Comparison of ENCODE assay signal across 13 cellular contexts in genomic region chr2:230209422-230210051, GRCh38. TPM values are rescaled to one million over a fixed set of nuclear protein-coding genes. Genes with fewer than 3 reads are reported as not detected.
DNase-seq lines count a peak whose midpoint lies in the region; ATAC-seq and TF ChIP-seq lines count a peak whose summit lies in the region.
"Had no signal": no experiment of that assay in that cellular context is flagged by ENCODE, and none has a peak within 500 bp of the region (broad histone marks: within the 10 kb centered on the region; RNA-seq: fewer than 3 reads in every experiment).

No MANE protein-coding gene starts in this region.

- ATAC-seq in GM18867 (IDR thresholded peaks at IDR 0.05; ENCODE audit: unreplicated experiment) (peak; percentile 70), HG02938 (IDR thresholded peaks at IDR 0.05; ENCODE audit: unreplicated experiment) (peak; percentile 46), HG03108 (IDR thresholded peaks at IDR 0.05; ENCODE audit: unreplicated experiment) (no peak)
- ATAC-seq in stimulated activated memory B cell treated with anti-CD40 and anti-IgM and Interleukin-4, amounts not matched to agents 10 μg/mL and 1 μg/mL and 100 μg/mL, for 72 hours = peak; percentile 89
- ATAC-seq in naive thymus-derived CD8-positive, alpha-beta T cell = no peak

- POLR2A ChIA-PET in naive thymus-derived CD8-positive, alpha-beta T cell (lab: Charles Lee) = no interaction called here

- in situ Hi-C loops in GM13977 (cut with MboI; ENCODE audit: low pct_unique_long_range_greater_than_20kb, low sequenced_read_pairs, unreplicated experiment) = loop anchor here (10.0 kb wide), 1 partner anchor 395 kb away; no protein-coding TSS in a partner anchor

- H3K27me3 Mint-ChIP-seq in stimulated activated memory B cell treated with anti-CD40 and anti-IgM and Interleukin-4, amounts not matched to agents 10 μg/mL and 1 μg/mL and 100 μg/mL, for 72 hours = no peaks in the 10 kb centered on the region
- H3K27me3 Mint-ChIP-seq in naive thymus-derived CD8-positive, alpha-beta T cell = no peaks in the 10 kb centered on the region

- peaks cover 55% of the 10 kb centered on the region for H3K36me3 Mint-ChIP-seq in stimulated activated memory B cell treated with anti-CD40 and anti-IgM and Interleukin-4, amounts not matched to agents 10 μg/mL and 1 μg/mL and 100 μg/mL, for 72 hours
- peaks cover 18 to 46% (median 29%) of the 10 kb centered on the region in 3 donors for H3K36me3 Mint-ChIP-seq in naive thymus-derived CD8-positive, alpha-beta T cell

- H3K4me3 Mint-ChIP-seq in stimulated activated memory B cell treated with anti-CD40 and anti-IgM and Interleukin-4, amounts not matched to agents 10 μg/mL and 1 μg/mL and 100 μg/mL, for 72 hours = no peak overlapping the region
- H3K4me3 Mint-ChIP-seq in naive thymus-derived CD8-positive, alpha-beta T cell = no peak overlapping the region
- H3K4me3 Mint-ChIP-seq: mesothelial cell of epicardium had no signal

- peaks cover 43% of the 10 kb centered on the region for H3K4me1 Mint-ChIP-seq in stimulated activated memory B cell treated with anti-CD40 and anti-IgM and Interleukin-4, amounts not matched to agents 10 μg/mL and 1 μg/mL and 100 μg/mL, for 72 hours
- H3K4me1 Mint-ChIP-seq in naive thymus-derived CD8-positive, alpha-beta T cell = peaks cover 19 to 42% (median 29%) of the 10 kb centered on the region in 4 donors
- H3K4me1 Mint-ChIP-seq: mesothelial cell of epicardium had no signal

- H3K27ac Mint-ChIP-seq in stimulated activated memory B cell treated with anti-CD40 and anti-IgM and Interleukin-4, amounts not matched to agents 10 μg/mL and 1 μg/mL and 100 μg/mL, for 72 hours = no peak overlapping the region
- H3K27ac Mint-ChIP-seq in naive thymus-derived CD8-positive, alpha-beta T cell = no peak overlapping the region
- H3K27ac Mint-ChIP-seq: mesothelial cell of epicardium had no signal

- no peak for TF ChIP-seq CTCF in GM13977 (IDR thresholded peaks at IDR 0.05; ENCODE audit: extremely low read depth, insufficient read depth, missing control alignments)

- peak; percentile 76 for DNase-seq in NOMO-1 treated with DMSO at 0.1 percent for 48 hours (lab: John Stamatoyannopoulos, UW; ENCODE audit: unreplicated experiment)
- DNase-seq in naive thymus-derived CD8-positive, alpha-beta T cell = no peak
- no peak for DNase-seq in GM13977 (ENCODE audit: low spot score)
- DNase-seq: activated CD4-positive, alpha-beta T cell treated with anti-CD3 and anti-CD28 coated beads for 1 hour; activated effector memory CD4-positive, alpha-beta T cell treated with Interleukin-2 at 50 U/mL for 16 hours; Caco-2; SJCRH30; stimulated activated CD4-positive, alpha-beta T cell treated with anti-CD3 and anti-CD28 coated beads, Interleukin-4, amount 100 ng/mL, for 24 hours had no signal

- H3K9me3 Mint-ChIP-seq in stimulated activated memory B cell treated with anti-CD40 and anti-IgM and Interleukin-4, amounts not matched to agents 10 μg/mL and 1 μg/mL and 100 μg/mL, for 72 hours = no peaks in the 10 kb centered on the region
- no peaks in the 10 kb centered on the region for H3K9me3 Mint-ChIP-seq in naive thymus-derived CD8-positive, alpha-beta T cell
- H3K9me3 Mint-ChIP-seq: mesothelial cell of epicardium had no signal

RNA-seq across cellular contexts. Expression of gene SP110, which starts 10.2 kb away (rescaled TPM):
- 100 to 1,000 TPM; 116 to 121 TPM for total RNA-seq in naive thymus-derived CD8-positive, alpha-beta T cell
- 100 to 1,000 TPM in 2 of 3 donors, 10 to 100 TPM in 1; 82.8 to 115 (median 112) TPM for polyA plus RNA-seq in naive thymus-derived CD8-positive, alpha-beta T cell

RNA-seq across cellular contexts. Expression of gene SP140, which starts 16.0 kb away (rescaled TPM):
- total RNA-seq in naive thymus-derived CD8-positive, alpha-beta T cell = 10 to 100 TPM; 23.1 to 27.5 TPM
- polyA plus RNA-seq in naive thymus-derived CD8-positive, alpha-beta T cell = 10 to 100 TPM in 2 of 3 donors, 1 to 10 TPM in 1; 7.5 to 14.8 (median 10.4) TPM
- total RNA-seq: Caco-2 had no signal

Comparison
In these comparisons a context has a peak if more than half of its experiments do, and no peak if none do; other contexts are left out.
1. ATAC-seq: peak in GM18867 (single experiment), HG02938 (single experiment) and stimulated activated memory B cell treated with anti-CD40 and anti-IgM and Interleukin-4, amounts not matched to agents 10 μg/mL and 1 μg/mL and 100 μg/mL, for 72 hours (single experiment); none in HG03108 (single experiment) and naive thymus-derived CD8-positive, alpha-beta T cell (0 of 2).